Comparison of ENCODE assay signal across 6 cellular contexts in the genomic region with DNA sequence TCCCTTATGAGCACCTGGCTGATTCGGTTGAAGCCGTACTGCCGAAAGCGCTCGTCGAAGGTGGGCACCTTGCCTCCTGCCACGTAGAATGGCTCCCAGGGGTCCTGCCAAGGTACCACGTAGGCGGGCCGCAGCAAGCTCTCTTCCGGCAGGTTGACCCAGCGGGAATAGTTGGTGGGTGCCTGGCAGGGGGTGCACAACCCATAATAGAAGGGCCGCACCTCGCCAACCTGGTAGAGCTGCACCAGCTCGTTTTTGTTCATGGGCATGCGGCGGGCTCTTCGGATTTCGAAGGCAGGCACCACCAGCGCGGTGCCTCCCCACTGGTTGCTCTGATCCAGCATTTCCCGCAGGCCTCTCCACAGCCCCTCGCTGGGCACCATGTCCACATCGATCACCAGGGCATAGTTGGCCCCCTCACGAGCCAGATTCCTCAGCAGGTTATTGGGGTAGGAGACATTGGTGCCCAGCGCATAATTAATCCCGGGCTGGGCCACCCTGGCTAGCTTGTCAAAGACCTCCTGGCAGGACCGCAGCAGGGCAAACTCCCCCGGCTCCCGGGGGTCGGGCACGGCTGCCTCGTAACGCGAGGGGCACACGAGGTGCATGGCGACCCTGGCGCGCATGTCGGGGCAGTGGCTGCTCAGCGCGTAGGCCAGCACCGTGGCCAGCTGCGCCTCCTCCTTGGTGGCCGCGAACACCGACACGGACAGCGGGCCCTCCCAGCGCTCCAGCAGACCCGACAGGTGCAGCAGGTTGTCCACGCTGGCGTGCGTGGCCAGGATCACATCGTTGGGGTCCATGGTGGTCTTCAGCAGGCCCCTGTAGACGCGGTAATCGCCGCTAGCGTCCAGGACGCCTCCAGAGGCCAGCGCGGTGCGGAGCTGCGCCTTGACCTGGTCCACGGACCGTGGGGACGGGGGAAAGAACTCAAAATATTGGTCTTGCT. TPM values are rescaled to one million over a fixed set of nuclear protein-coding genes. Genes with fewer than 3 reads are reported as not detected.
DNase-seq lines count a peak whose midpoint lies in the region; ATAC-seq and TF ChIP-seq lines count a peak whose summit lies in the region.

No MANE protein-coding gene starts in this region.

- no peak for ATAC-seq in GM18861 (IDR thresholded peaks at IDR 0.05; ENCODE audit: unreplicated experiment)

- H3K27me3 ChIP-seq in HUES64 (ENCODE audit: insufficient read depth, low read length) (peaks cover 7% of the 10 kb centered on the region; the same call in 1 of the 2 replicates), mammary epithelial cell (ENCODE audit: insufficient read depth, low read length) (no peaks in the 10 kb centered on the region), neuron (ENCODE audit: insufficient read depth, low read length) (no peaks in the 10 kb centered on the region)

- TF ChIP-seq CTCF in mammary epithelial cell (conservative IDR thresholded peaks at IDR 0.05 in 1 of 2, IDR thresholded peaks at IDR 0.05 in 1 of 2; ENCODE audit: extremely low read depth in 1 of 2, insufficient read depth in 1 of 2, low read depth in 1 of 2, low read length in 2 of 2): no peak

- in situ Hi-C loops in mammary epithelial cell (cut with MboI; ENCODE audit: low sequenced_read_pairs in 2 of 2): no loop called here

- CTCF ChIA-PET in mammary epithelial cell (lab: Charles Lee; ENCODE audit: low non-redundant PET): no interaction called here

- intact Hi-C loops in mammary epithelial cell (cut with micrococcal nuclease): no loop called here

- H3K9ac ChIP-seq in HUES64 (ENCODE audit: low read depth, low read length) (peak overlapping the region; percentile 84), mammary epithelial cell (ENCODE audit: insufficient read depth, low read length) (peak overlapping the region; percentile 61)

- H3K9me3 ChIP-seq in HUES64 (ENCODE audit: insufficient read depth, low read depth, low read length): no peaks in the 10 kb centered on the region
- no peaks in the 10 kb centered on the region for H3K9me3 ChIP-seq in mammary epithelial cell (replicated peaks; ENCODE audit: insufficient read depth, low read length)
- no peaks in the 10 kb centered on the region for H3K9me3 ChIP-seq in neuron (ENCODE audit: low read length)

- DNase-seq in mammary epithelial cell (peak; percentile 16), SKM-1 (lab: John Stamatoyannopoulos, UW; ENCODE audit: unreplicated experiment) (no peak), DMS79 treated with DMSO at 0.1 percent for 48 hours (lab: John Stamatoyannopoulos, UW) (no peak)

- H4K20me1 ChIP-seq in mammary epithelial cell (ENCODE audit: insufficient read depth, low read length): no peaks in the 10 kb centered on the region

- H3K4me2 ChIP-seq in mammary epithelial cell (ENCODE audit: insufficient read depth, low read depth, low read length): peak overlapping the region; percentile 97

- peak overlapping the region; percentile 46; the same call in 1 of the 2 replicates for H3K27ac ChIP-seq in HUES64 (ENCODE audit: low read depth, low read length)
- peak overlapping the region; percentile 18 for H3K27ac ChIP-seq in mammary epithelial cell (ENCODE audit: insufficient read depth, low read depth, low read length)

- peaks cover 6% of the 10 kb centered on the region for H3K36me3 ChIP-seq in HUES64 (ENCODE audit: insufficient read depth, low read length)
- peaks cover 4% of the 10 kb centered on the region for H3K36me3 ChIP-seq in mammary epithelial cell (ENCODE audit: insufficient read depth, low read length)
- H3K36me3 ChIP-seq in neuron (ENCODE audit: insufficient read depth, low read length): peaks cover 11% of the 10 kb centered on the region

- 38% methylated on average over 68 of the region's 68 CpGs for WGBS in HUES64
- WGBS in mammary epithelial cell (ENCODE audit: low coverage, missing lambda C conversion rate): 32% methylated on average over 39 of the region's 68 CpGs

- H3K4me1 ChIP-seq in HUES64 (ENCODE audit: insufficient read depth, low read length) (peaks cover 10% of the 10 kb centered on the region; the same call in 1 of the 2 replicates), mammary epithelial cell (ENCODE audit: insufficient read depth, low read length) (peaks cover 42% of the 10 kb centered on the region), neuron (ENCODE audit: insufficient read depth, low read length) (peaks cover 29% of the 10 kb centered on the region)

- BruUV-seq in mammary epithelial cell (replicated peaks; lab: Mats Ljungman, UMichigan): no TSS peak

- peak overlapping the region; percentile 99 for H2AFZ ChIP-seq in mammary epithelial cell (ENCODE audit: low read depth, low read length)
- peak overlapping the region; percentile 59 for H2AFZ ChIP-seq in neuron (ENCODE audit: low read depth, low read length)

- peaks cover 45% of the 10 kb centered on the region for H3K79me2 ChIP-seq in mammary epithelial cell (ENCODE audit: insufficient read depth, low read length)

- peak overlapping the region; percentile 95 for H3K4me3 ChIP-seq in HUES64 (ENCODE audit: low read length)
- H3K4me3 ChIP-seq in mammary epithelial cell (replicated peaks in 1 of 3; ENCODE audit: insufficient read depth in 1 of 3, low read depth in 2 of 3, low read length in 3 of 3): peak overlapping the region; percentile 67 to 95 (median 91)
- peak overlapping the region; percentile 91 for H3K4me3 ChIP-seq in neuron (ENCODE audit: low read length)

- dilution Hi-C loops in mammary epithelial cell (cut with HindIII; ENCODE audit: low sequenced_read_pairs): no loop called here

RNA-seq across cellular contexts. Expression of gene B4GAT1, which starts 0.7 kb away (rescaled TPM):
- polyA plus RNA-seq in HUES64 (2013, experiment 1 of 2): 20.8 TPM
- 24.3 TPM for polyA plus RNA-seq in HUES64 (2013, experiment 2 of 2)
- total RNA-seq in mammary epithelial cell: 10 to 100 TPM; 10.1 to 15.5 TPM
- 11.0 TPM for polyA plus RNA-seq in mammary epithelial cell
- 3.0 TPM for polyA minus RNA-seq in mammary epithelial cell

RNA-seq across cellular contexts. Expression of gene BRMS1, which starts 1.8 kb away (rescaled TPM):
- 39.2 TPM for polyA plus RNA-seq in HUES64 (2013, experiment 1 of 2)
- 33.9 TPM for polyA plus RNA-seq in HUES64 (2013, experiment 2 of 2)
- 10 to 100 TPM; 56.3 to 69.4 TPM for total RNA-seq in mammary epithelial cell
- polyA plus RNA-seq in mammary epithelial cell: 75.0 TPM
- 32.9 TPM for polyA minus RNA-seq in mammary epithelial cell

RNA-seq across cellular contexts. Expression of gene RIN1, which starts 10.5 kb away (rescaled TPM):
- 2.5 TPM for polyA plus RNA-seq in HUES64 (2013, experiment 1 of 2)
- polyA plus RNA-seq in HUES64 (2013, experiment 2 of 2): 3.3 TPM
- 10 to 100 TPM; 28.5 to 75.6 TPM for total RNA-seq in mammary epithelial cell
- 22.4 TPM for polyA plus RNA-seq in mammary epithelial cell
- polyA minus RNA-seq in mammary epithelial cell: 25.0 TPM

RNA-seq across cellular contexts. Expression of gene SLC29A2, which starts 24.8 kb away (rescaled TPM):
- polyA plus RNA-seq in HUES64 (2013, experiment 1 of 2): 20.4 TPM
- polyA plus RNA-seq in HUES64 (2013, experiment 2 of 2): 22.7 TPM
- 1 to 10 TPM; 3.2 to 5.9 TPM for total RNA-seq in mammary epithelial cell
- 5.2 TPM for polyA plus RNA-seq in mammary epithelial cell
- 4.5 TPM for polyA minus RNA-seq in mammary epithelial cell

RNA-seq across cellular contexts. Expression of gene CD248, which starts 29.9 kb away (rescaled TPM):
- 2.0 TPM for polyA plus RNA-seq in HUES64 (2013, experiment 1 of 2)
- 2.9 TPM for polyA plus RNA-seq in HUES64 (2013, experiment 2 of 2)
- under 1 TPM in 1 of 2 donors, not detected in 1; 0.67 TPM for total RNA-seq in mammary epithelial cell
- polyA plus RNA-seq in mammary epithelial cell: not detected
- polyA minus RNA-seq in mammary epithelial cell: not detected
